Comparison of ENCODE assay signal across 28 cellular contexts in the genomic region with DNA sequence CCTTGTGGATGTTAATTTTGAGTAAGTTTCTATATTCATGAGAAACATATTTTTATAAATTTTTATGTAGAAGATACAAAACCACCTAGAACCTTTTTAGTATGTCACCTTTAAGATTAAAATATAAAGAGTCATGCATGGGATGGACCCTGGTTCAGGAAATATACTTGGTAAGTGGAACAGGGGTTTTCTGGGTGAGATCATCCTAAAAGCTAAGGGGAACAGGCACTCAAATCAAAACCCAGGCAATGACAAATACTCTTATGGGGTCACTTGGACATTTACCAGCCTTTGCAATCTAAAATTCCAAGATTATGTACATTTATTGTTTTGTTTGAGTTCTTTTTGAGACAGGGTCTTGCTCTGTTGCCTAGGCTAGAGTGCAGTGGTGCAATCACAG.
"Had no signal": no experiment of that assay in that cellular context is flagged by ENCODE, and none has a peak within 500 bp of the region (broad histone marks: within the 10 kb centered on the region; RNA-seq: fewer than 3 reads in every experiment).

No MANE protein-coding gene starts in this region.

- H3K36me3 ChIP-seq: esophagus muscularis mucosa, gastroesophageal sphincter, heart left ventricle, left lung, neural progenitor cell, right lobe of liver, suprapubic skin, transverse colon, upper lobe of right lung, uterus had no signal

- H3K4me1 ChIP-seq: foreskin keratinocyte, gastroesophageal sphincter, left lung, parathyroid adenoma, suprapubic skin, upper lobe of right lung had no signal

- H3K4me3 Mint-ChIP-seq: mesothelial cell of epicardium; naive B cell; nephron; neural progenitor cell; stimulated activated naive CD8-positive, alpha-beta T cell treated with anti-CD3 and anti-CD28 coated beads, Interleukin-15, amount 100 ng/mL, for 72 hours had no signal

- FAIRE-seq: endothelial cell of umbilical vein, small intestine had no signal

- H3K4me3 ChIP-seq: esophagus muscularis mucosa, gastroesophageal sphincter, heart left ventricle, hepatocyte, left lung, mucosa of descending colon, neural progenitor cell, right lobe of liver, suprapubic skin, transverse colon, upper lobe of right lung, uterus had no signal

- H3K27ac Mint-ChIP-seq: mesothelial cell of epicardium; naive B cell; neural progenitor cell; progenitor cell of endocrine pancreas; stimulated activated naive CD8-positive, alpha-beta T cell treated with anti-CD3 and anti-CD28 coated beads, Interleukin-15, amount 100 ng/mL, for 72 hours had no signal

- H3K9me3 ChIP-seq: esophagus muscularis mucosa, gastroesophageal sphincter, heart left ventricle, left lung, mucosa of descending colon, right lobe of liver, suprapubic skin, transverse colon, upper lobe of right lung, uterus had no signal

- H3K36me3 Mint-ChIP-seq: naive B cell had no signal

- H3K4me1 Mint-ChIP-seq: naive B cell; stimulated activated naive CD8-positive, alpha-beta T cell treated with anti-CD3 and anti-CD28 coated beads, Interleukin-15, amount 100 ng/mL, for 72 hours had no signal

- DNase-seq: dermis blood vessel endothelial cell; effector memory CD4-positive, alpha-beta T cell; foreskin keratinocyte; heart left ventricle; left cardiac atrium; left lung; mesenchymal stem cell; mucosa of descending colon; naive B cell; right lobe of liver; small intestine; stimulated activated CD4-positive, alpha-beta T cell treated with anti-CD3 and anti-CD28 coated beads, Interleukin-15, amount 100 ng/mL, for 24 hours; stimulated activated CD4-positive, alpha-beta T cell treated with anti-CD3 and anti-CD28 coated beads, Interleukin-2, amount 100 ng/mL, for 48 hours; stimulated activated naive CD4-positive, alpha-beta T cell; stimulated activated naive CD8-positive, alpha-beta T cell treated with anti-CD3 and anti-CD28 coated beads, Interleukin-15, amount 100 ng/mL, for 72 hours; transverse colon; upper lobe of right lung; uterus had no signal

- H3K27ac ChIP-seq: esophagus muscularis mucosa, foreskin keratinocyte, gastroesophageal sphincter, heart left ventricle, hepatocyte, left lung, neural progenitor cell, parathyroid adenoma, right lobe of liver, suprapubic skin, transverse colon, upper lobe of right lung, uterus had no signal

- ATAC-seq: foreskin keratinocyte; gastroesophageal sphincter; heart left ventricle; left cardiac atrium; left lung; mucosa of descending colon; right lobe of liver; stimulated activated naive CD8-positive, alpha-beta T cell treated with anti-CD3 and anti-CD28 coated beads, Interleukin-15, amount 100 ng/mL, for 72 hours; upper lobe of right lung had no signal

- H3K9ac ChIP-seq: neural progenitor cell, parathyroid adenoma had no signal
